1 cellular context compared by ENCODE assay signal in the genomic region with DNA sequence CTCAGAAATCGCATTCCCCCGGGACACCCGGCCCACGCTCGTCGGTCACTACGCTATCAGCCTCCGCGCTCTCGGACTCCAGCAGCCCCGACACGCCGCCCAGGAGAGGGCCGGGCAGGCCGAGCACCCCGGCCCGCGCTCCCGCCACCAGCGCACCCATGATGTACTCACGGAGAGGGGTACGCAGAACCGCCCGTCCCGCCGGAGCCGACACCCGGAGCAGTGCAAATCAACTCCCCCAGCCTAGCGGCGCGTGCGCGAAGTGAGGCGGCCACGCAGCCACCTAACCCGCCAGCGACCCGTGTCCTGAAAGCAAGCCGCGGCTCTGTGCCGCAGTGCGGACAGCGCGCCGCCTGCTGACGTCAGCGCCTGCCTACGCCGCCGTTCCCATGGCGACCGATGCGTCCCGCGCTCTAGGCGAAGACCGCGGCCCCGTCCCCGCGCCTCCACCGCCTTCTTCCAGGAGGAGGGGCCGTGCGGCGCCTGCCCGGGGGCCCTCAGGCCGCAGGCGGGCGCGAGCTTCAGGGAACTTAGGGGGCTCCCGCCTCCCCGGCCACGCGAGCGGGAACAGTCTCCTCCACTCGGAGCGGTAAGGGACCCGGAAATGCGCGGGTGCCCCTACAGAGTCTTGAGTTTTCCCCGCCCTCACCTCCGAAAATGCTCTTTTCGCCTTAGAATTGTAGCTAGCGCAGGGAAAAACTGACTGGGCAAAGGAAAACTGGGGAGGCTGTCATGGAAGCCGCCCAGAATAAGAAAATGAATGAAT.
A peak's percentile ranks its signal among the peaks of the same experiment; 100 is the strongest.
TF ChIP-seq lines count a peak whose summit lies in the region.

A gene (minus strand): TSS at position 329 of the 766 bp plus-strand sequence. CDS start 5,503 bp downstream, outside the sequence.

TF ChIP-seq in HepG2, 621 proteins besides CTCF, POLR2A, EP300 and RAD21 (continued from another document and continues in another):
- TF ChIP-seq, protein P1, sequence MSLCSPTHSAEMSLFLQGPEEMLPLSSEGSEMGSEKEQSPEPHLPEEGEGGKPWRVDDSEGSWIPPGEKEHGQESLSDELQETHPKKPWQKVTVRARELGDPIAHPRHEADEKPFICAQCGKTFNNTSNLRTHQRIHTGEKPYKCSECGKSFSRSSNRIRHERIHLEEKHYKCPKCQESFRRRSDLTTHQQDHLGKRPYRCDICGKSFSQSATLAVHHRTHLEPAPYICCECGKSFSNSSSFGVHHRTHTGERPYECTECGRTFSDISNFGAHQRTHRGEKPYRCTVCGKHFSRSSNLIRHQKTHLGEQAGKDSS (CRISPR knock-in tag; IDR thresholded peaks at IDR 0.05; ENCODE audit: borderline replicate concordance, low read depth), result peak; percentile 96
- TF ChIP-seq, protein P2, sequence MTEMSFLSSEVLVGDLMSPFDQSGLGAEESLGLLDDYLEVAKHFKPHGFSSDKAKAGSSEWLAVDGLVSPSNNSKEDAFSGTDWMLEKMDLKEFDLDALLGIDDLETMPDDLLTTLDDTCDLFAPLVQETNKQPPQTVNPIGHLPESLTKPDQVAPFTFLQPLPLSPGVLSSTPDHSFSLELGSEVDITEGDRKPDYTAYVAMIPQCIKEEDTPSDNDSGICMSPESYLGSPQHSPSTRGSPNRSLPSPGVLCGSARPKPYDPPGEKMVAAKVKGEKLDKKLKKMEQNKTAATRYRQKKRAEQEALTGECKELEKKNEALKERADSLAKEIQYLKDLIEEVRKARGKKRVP (CRISPR knock-in tag; IDR thresholded peaks at IDR 0.05), result peak in 1 of 2 experiments; percentile 72; a peak in 2 of 4 replicates
- TF ChIP-seq ZNF317 (CRISPR knock-in tag; IDR thresholded peaks at IDR 0.05) (peak; percentile 66), ARNTL (CRISPR knock-in tag; IDR thresholded peaks at IDR 0.05) (no peak; the same call in 1 of the 2 replicates), POLR2AphosphoS2 (IDR thresholded peaks at IDR 0.05; ENCODE audit: low read depth, low read length) (no peak), MAFG (CRISPR knock-in tag; IDR thresholded peaks at IDR 0.05) (no peak), ZNF501 (CRISPR knock-in tag; IDR thresholded peaks at IDR 0.05) (peak; percentile 91), ZBTB8A (CRISPR knock-in tag; IDR thresholded peaks at IDR 0.05; ENCODE audit: borderline replicate concordance, low read depth) (no peak), JUNB (CRISPR knock-in tag; IDR thresholded peaks at IDR 0.05; ENCODE audit: borderline replicate concordance) (no peak; the same call in 1 of the 2 replicates), U2AF1 (optimal IDR thresholded peaks at IDR 0.05; ENCODE audit: low read depth, low read length) (no peak), ZNF747 (CRISPR knock-in tag; IDR thresholded peaks at IDR 0.05; ENCODE audit: borderline replicate concordance) (peak; percentile 93; the same call in 1 of the 2 replicates), ZFP62 (CRISPR knock-in tag; IDR thresholded peaks at IDR 0.05) (0 out of 2 replicates have a peak, but pooled peaks have one; percentile 9), ELF1 (CRISPR knock-in tag; IDR thresholded peaks at IDR 0.05) (peak; percentile 70), ZNF430 (CRISPR knock-in tag; IDR thresholded peaks at IDR 0.05) (peak; percentile 62; the same call in 1 of the 2 replicates), PHF5A (CRISPR knock-in tag; IDR thresholded peaks at IDR 0.05; ENCODE audit: low read depth, unreplicated experiment) (peak; percentile 41), RBM22 (optimal IDR thresholded peaks at IDR 0.05; ENCODE audit: low read length) (peak; percentile 77), HMG20A (CRISPR knock-in tag; IDR thresholded peaks at IDR 0.05; ENCODE audit: borderline replicate concordance) (no peak), MATR3 (CRISPR knock-in tag; IDR thresholded peaks at IDR 0.05) (no peak), SOX13 (IDR thresholded peaks at IDR 0.05) (no peak), SOX13 (CRISPR knock-in tag; conservative IDR thresholded peaks at IDR 0.05 in 1 of 2, IDR thresholded peaks at IDR 0.05 in 1 of 2) (peak in 1 of 2 experiments; percentile 17; a peak in 1 of 4 replicates), TBX2 (CRISPR knock-in tag; IDR thresholded peaks at IDR 0.05; ENCODE audit: borderline replicate concordance) (peak; percentile 94), TCF7L2 (IDR thresholded peaks at IDR 0.05; ENCODE audit: low read depth, low read length) (no peak), KDM6A (CRISPR knock-in tag; IDR thresholded peaks at IDR 0.05; ENCODE audit: low read depth) (0 out of 2 replicates have a peak, but pooled peaks have one; percentile 35), ZNF577 (CRISPR knock-in tag; IDR thresholded peaks at IDR 0.05; ENCODE audit: borderline replicate concordance, low read depth) (no peak), SIN3A (IDR thresholded peaks at IDR 0.05; ENCODE audit: borderline replicate concordance, low read depth, low read length) (peak; percentile 98), NKX3-1 (CRISPR knock-in tag; IDR thresholded peaks at IDR 0.05) (0 out of 2 replicates have a peak, but pooled peaks have one; percentile 72), SIN3B (IDR thresholded peaks at IDR 0.05; ENCODE audit: low read length) (0 out of 2 replicates have a peak, but pooled peaks have one; percentile 26), ARHGAP35 (CRISPR knock-in tag; IDR thresholded peaks at IDR 0.05; ENCODE audit: borderline replicate concordance) (peak; percentile 88; the same call in 1 of the 2 replicates), SALL1 (CRISPR knock-in tag; IDR thresholded peaks at IDR 0.05) (peak; percentile 95), ZFYVE20 (CRISPR knock-in tag; IDR thresholded peaks at IDR 0.05; ENCODE audit: borderline replicate concordance, low read depth) (no peak), NR3C1 (CRISPR knock-in tag; IDR thresholded peaks at IDR 0.05) (no peak), ZNF383 (CRISPR knock-in tag; IDR thresholded peaks at IDR 0.05; ENCODE audit: borderline replicate concordance) (no peak), KLF9 (CRISPR knock-in tag; IDR thresholded peaks at IDR 0.05; ENCODE audit: low read depth) (0 out of 2 replicates have a peak, but pooled peaks have one; percentile 20), MTF2 (CRISPR knock-in tag; IDR thresholded peaks at IDR 0.05; ENCODE audit: borderline replicate concordance) (peak; percentile 80; the same call in 1 of the 2 replicates), IRX3 (CRISPR knock-in tag; IDR thresholded peaks at IDR 0.05; ENCODE audit: borderline replicate concordance, low read depth) (peak; percentile 84)
- TF ChIP-seq, protein P3, sequence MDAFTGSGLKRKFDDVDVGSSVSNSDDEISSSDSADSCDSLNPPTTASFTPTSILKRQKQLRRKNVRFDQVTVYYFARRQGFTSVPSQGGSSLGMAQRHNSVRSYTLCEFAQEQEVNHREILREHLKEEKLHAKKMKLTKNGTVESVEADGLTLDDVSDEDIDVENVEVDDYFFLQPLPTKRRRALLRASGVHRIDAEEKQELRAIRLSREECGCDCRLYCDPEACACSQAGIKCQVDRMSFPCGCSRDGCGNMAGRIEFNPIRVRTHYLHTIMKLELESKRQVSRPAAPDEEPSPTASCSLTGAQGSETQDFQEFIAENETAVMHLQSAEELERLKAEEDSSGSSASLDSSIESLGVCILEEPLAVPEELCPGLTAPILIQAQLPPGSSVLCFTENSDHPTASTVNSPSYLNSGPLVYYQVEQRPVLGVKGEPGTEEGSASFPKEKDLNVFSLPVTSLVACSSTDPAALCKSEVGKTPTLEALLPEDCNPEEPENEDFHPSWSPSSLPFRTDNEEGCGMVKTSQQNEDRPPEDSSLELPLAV (CRISPR knock-in tag; conservative IDR thresholded peaks at IDR 0.05; ENCODE audit: low read depth), result no peak
- TF ChIP-seq, protein P4, sequence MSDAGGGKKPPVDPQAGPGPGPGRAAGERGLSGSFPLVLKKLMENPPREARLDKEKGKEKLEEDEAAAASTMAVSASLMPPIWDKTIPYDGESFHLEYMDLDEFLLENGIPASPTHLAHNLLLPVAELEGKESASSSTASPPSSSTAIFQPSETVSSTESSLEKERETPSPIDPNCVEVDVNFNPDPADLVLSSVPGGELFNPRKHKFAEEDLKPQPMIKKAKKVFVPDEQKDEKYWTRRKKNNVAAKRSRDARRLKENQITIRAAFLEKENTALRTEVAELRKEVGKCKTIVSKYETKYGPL (CRISPR knock-in tag; IDR thresholded peaks at IDR 0.05), result peak; percentile 77; the same call in 1 of the 2 replicates
- TF ChIP-seq, protein P5, sequence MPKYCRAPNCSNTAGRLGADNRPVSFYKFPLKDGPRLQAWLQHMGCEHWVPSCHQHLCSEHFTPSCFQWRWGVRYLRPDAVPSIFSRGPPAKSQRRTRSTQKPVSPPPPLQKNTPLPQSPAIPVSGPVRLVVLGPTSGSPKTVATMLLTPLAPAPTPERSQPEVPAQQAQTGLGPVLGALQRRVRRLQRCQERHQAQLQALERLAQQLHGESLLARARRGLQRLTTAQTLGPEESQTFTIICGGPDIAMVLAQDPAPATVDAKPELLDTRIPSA (CRISPR knock-in tag; IDR thresholded peaks at IDR 0.05; ENCODE audit: borderline replicate concordance), result no peak; the same call in 1 of the 2 replicates
- TF ChIP-seq, protein P6, sequence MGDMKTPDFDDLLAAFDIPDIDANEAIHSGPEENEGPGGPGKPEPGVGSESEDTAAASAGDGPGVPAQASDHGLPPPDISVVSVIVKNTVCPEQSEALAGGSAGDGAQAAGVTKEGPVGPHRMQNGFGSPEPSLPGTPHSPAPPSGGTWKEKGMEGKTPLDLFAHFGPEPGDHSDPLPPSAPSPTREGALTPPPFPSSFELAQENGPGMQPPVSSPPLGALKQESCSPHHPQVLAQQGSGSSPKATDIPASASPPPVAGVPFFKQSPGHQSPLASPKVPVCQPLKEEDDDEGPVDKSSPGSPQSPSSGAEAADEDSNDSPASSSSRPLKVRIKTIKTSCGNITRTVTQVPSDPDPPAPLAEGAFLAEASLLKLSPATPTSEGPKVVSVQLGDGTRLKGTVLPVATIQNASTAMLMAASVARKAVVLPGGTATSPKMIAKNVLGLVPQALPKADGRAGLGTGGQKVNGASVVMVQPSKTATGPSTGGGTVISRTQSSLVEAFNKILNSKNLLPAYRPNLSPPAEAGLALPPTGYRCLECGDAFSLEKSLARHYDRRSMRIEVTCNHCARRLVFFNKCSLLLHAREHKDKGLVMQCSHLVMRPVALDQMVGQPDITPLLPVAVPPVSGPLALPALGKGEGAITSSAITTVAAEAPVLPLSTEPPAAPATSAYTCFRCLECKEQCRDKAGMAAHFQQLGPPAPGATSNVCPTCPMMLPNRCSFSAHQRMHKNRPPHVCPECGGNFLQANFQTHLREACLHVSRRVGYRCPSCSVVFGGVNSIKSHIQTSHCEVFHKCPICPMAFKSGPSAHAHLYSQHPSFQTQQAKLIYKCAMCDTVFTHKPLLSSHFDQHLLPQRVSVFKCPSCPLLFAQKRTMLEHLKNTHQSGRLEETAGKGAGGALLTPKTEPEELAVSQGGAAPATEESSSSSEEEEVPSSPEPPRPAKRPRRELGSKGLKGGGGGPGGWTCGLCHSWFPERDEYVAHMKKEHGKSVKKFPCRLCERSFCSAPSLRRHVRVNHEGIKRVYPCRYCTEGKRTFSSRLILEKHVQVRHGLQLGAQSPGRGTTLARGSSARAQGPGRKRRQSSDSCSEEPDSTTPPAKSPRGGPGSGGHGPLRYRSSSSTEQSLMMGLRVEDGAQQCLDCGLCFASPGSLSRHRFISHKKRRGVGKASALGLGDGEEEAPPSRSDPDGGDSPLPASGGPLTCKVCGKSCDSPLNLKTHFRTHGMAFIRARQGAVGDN (CRISPR knock-in tag; IDR thresholded peaks at IDR 0.05), result peak; percentile 99
- TF ChIP-seq, protein P7, sequence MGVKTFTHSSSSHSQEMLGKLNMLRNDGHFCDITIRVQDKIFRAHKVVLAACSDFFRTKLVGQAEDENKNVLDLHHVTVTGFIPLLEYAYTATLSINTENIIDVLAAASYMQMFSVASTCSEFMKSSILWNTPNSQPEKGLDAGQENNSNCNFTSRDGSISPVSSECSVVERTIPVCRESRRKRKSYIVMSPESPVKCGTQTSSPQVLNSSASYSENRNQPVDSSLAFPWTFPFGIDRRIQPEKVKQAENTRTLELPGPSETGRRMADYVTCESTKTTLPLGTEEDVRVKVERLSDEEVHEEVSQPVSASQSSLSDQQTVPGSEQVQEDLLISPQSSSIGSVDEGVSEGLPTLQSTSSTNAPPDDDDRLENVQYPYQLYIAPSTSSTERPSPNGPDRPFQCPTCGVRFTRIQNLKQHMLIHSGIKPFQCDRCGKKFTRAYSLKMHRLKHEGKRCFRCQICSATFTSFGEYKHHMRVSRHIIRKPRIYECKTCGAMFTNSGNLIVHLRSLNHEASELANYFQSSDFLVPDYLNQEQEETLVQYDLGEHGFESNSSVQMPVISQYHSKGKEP (CRISPR knock-in tag; IDR thresholded peaks at IDR 0.05), result no peak; the same call in 1 of the 2 replicates
- TF ChIP-seq, protein P8, sequence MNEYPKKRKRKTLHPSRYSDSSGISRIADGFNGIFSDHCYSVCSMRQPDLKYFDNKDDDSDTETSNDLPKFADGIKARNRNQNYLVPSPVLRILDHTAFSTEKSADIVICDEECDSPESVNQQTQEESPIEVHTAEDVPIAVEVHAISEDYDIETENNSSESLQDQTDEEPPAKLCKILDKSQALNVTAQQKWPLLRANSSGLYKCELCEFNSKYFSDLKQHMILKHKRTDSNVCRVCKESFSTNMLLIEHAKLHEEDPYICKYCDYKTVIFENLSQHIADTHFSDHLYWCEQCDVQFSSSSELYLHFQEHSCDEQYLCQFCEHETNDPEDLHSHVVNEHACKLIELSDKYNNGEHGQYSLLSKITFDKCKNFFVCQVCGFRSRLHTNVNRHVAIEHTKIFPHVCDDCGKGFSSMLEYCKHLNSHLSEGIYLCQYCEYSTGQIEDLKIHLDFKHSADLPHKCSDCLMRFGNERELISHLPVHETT (CRISPR knock-in tag; conservative IDR thresholded peaks at IDR 0.05), result peak; percentile 72
- TF ChIP-seq, protein P9, sequence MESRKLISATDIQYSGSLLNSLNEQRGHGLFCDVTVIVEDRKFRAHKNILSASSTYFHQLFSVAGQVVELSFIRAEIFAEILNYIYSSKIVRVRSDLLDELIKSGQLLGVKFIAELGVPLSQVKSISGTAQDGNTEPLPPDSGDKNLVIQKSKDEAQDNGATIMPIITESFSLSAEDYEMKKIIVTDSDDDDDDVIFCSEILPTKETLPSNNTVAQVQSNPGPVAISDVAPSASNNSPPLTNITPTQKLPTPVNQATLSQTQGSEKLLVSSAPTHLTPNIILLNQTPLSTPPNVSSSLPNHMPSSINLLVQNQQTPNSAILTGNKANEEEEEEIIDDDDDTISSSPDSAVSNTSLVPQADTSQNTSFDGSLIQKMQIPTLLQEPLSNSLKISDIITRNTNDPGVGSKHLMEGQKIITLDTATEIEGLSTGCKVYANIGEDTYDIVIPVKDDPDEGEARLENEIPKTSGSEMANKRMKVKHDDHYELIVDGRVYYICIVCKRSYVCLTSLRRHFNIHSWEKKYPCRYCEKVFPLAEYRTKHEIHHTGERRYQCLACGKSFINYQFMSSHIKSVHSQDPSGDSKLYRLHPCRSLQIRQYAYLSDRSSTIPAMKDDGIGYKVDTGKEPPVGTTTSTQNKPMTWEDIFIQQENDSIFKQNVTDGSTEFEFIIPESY (CRISPR knock-in tag; IDR thresholded peaks at IDR 0.05), result no peak
- TF ChIP-seq, protein P10, sequence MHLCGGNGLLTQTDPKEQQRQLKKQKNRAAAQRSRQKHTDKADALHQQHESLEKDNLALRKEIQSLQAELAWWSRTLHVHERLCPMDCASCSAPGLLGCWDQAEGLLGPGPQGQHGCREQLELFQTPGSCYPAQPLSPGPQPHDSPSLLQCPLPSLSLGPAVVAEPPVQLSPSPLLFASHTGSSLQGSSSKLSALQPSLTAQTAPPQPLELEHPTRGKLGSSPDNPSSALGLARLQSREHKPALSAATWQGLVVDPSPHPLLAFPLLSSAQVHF (CRISPR knock-in tag; IDR thresholded peaks at IDR 0.05), result 0 out of 2 replicates have a peak, but pooled peaks have one; percentile 52
- TF ChIP-seq, protein P11, sequence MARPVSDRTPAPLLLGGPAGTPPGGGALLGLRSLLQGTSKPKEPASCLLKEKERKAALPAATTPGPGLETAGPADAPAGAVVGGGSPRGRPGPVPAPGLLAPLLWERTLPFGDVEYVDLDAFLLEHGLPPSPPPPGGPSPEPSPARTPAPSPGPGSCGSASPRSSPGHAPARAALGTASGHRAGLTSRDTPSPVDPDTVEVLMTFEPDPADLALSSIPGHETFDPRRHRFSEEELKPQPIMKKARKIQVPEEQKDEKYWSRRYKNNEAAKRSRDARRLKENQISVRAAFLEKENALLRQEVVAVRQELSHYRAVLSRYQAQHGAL (CRISPR knock-in tag; IDR thresholded peaks at IDR 0.05; ENCODE audit: not compliant biosample characterization), result peak; percentile 79
